Comparison of ENCODE assay signal across 5 cellular contexts in genomic region chr22:34319346-34319745, GRCh38.
"Had no signal": no experiment of that assay in that cellular context is flagged by ENCODE, and none has a peak within 500 bp of the region (broad histone marks: within the 10 kb centered on the region; RNA-seq: fewer than 3 reads in every experiment).

No MANE protein-coding gene starts in this region.

- DNase-seq: IMR-90, KBM-7 had no signal

- H3K4me1 Mint-ChIP-seq: IgD-negative memory B cell had no signal

- H3K36me3 Mint-ChIP-seq: IgD-negative memory B cell had no signal

- H3K4me3 ChIP-seq: K562 had no signal

- H3K27ac ChIP-seq: HL-60 had no signal

- H3K27ac Mint-ChIP-seq: IgD-negative memory B cell had no signal

- H3K4me3 Mint-ChIP-seq: IgD-negative memory B cell had no signal

- H3K27me3 Mint-ChIP-seq: IgD-negative memory B cell had no signal
